22 cellular contexts compared by ENCODE assay signal in the genomic region with DNA sequence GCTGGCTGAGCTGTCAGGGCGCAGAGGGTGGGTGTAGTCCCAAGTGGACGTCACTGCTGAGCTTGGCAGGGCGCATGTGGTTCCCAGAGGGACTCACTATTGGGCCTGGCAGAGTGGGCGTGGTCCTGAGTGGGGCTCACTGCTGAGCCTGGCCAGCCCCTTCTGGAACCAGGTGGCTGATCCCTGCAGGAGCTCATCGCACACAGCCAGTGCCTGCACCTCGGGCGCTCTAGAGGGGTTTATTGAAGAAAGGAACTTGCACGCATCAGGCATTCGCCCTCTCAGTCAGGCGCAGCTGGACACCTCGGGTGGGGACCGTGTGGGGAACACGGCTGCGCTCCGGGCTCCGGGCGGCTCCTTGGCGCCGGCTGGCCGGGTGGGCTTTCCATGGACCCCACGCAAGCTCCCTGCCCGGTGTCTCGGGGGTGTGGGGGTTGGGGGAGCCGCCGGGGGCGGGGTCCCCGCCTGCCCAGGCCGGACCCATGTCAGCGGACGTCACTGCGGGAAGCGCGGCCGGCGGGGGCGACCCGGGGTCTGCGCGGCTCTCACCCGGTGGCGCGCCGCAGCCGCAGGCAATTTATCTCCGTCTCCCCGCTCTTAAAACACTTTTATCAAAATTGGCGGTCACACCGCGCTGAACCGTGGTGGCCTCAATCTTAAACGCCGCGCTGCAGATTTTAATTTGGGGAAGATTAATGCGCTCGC.
A peak's percentile ranks its signal among the peaks of the same experiment; 100 is the strongest.
DNase-seq lines count a peak whose midpoint lies in the region; TF ChIP-seq lines count a peak whose summit lies in the region.
"Had no signal": no experiment of that assay in that cellular context is flagged by ENCODE, and none has a peak within 500 bp of the region (broad histone marks: within the 10 kb centered on the region; RNA-seq: fewer than 3 reads in every experiment).

No MANE protein-coding gene starts in this region.

- peaks cover 59% of the 10 kb centered on the region for H3K27me3 Mint-ChIP-seq in nephron progenitor cell (ENCODE audit: low read depth, poor library complexity)

- H3K27ac ChIP-seq in SJCRH30 = peak overlapping the region; percentile 97
- H3K27ac ChIP-seq: breast epithelium, C4-2B, esophagus squamous epithelium, heart right ventricle, neural progenitor cell, upper lobe of left lung had no signal

- H3K4me1 ChIP-seq in SJCRH30 = peaks cover 22% of the 10 kb centered on the region
- H3K4me1 ChIP-seq: breast epithelium, neural progenitor cell had no signal

- TF ChIP-seq CTCF in nephron progenitor cell (IDR thresholded peaks at IDR 0.05) = no peak

- peaks cover 10% of the 10 kb centered on the region; the same call in 1 of the 2 replicates for H3K9me3 ChIP-seq in SJCRH30 (replicated peaks)
- H3K9me3 ChIP-seq: esophagus squamous epithelium, heart right ventricle, upper lobe of left lung had no signal

- peaks cover 21% of the 10 kb centered on the region for H3K9me3 Mint-ChIP-seq in nephron progenitor cell

- H3K27me3 ChIP-seq in SJCRH30 = no peaks in the 10 kb centered on the region
- H3K27me3 ChIP-seq: neural progenitor cell had no signal

- H3K36me3 ChIP-seq in SJCRH30 = no peaks in the 10 kb centered on the region
- H3K36me3 ChIP-seq: breast epithelium, esophagus squamous epithelium, heart right ventricle, neural progenitor cell, upper lobe of left lung had no signal

- no peak overlapping the region for H3K4me3 Mint-ChIP-seq in nephron progenitor cell
- H3K4me3 Mint-ChIP-seq: activated CD4-positive, alpha-beta memory T cell treated with anti-CD3 and anti-CD28 coated beads for 36 hours; activated T-cell treated with anti-CD3 and anti-CD28 coated beads, Interleukin-2, amount 50 U/mL, for 4 hours; IgD-negative memory B cell; neural progenitor cell had no signal

- DNase-seq in NCI-H345 (lab: John Stamatoyannopoulos, UW) (peak; percentile 20), NCI-H345 treated with DMSO at 0.1 percent for 48 hours (lab: John Stamatoyannopoulos, UW; ENCODE audit: unreplicated experiment) (no peak), DMS79 treated with DMSO at 0.1 percent for 48 hours (lab: John Stamatoyannopoulos, UW) (peak; percentile 7), SJCRH30 (peak; percentile 98), iPS-NIHi11 (ENCODE audit: low spot score) (peak; percentile 55), nephron progenitor cell (no peak), NCI-H1436 (lab: John Stamatoyannopoulos, UW) (no peak), T1000 (lab: John Stamatoyannopoulos, UW) (no peak)
- DNase-seq: activated CD4-positive, alpha-beta memory T cell treated with anti-CD3 and anti-CD28 coated beads for 36 hours; activated T-cell treated with anti-CD3 and anti-CD28 coated beads, Interleukin-2, amount 50 U/mL, for 4 hours; DND-41; esophagus squamous epithelium; islet precursor cell; NCI-H187 treated with DMSO at 0.1 percent for 48 hours; OCI-M1; stimulated activated naive CD4-positive, alpha-beta T cell treated with Interleukin-2 at 50 U/mL for 16 hours had no signal

- H3K27ac Mint-ChIP-seq in nephron progenitor cell = no peak overlapping the region
- H3K27ac Mint-ChIP-seq: activated CD4-positive, alpha-beta memory T cell treated with anti-CD3 and anti-CD28 coated beads for 36 hours; IgD-negative memory B cell; neural progenitor cell had no signal

- peak overlapping the region; percentile 54 for H3K4me3 ChIP-seq in SJCRH30
- H3K4me3 ChIP-seq: heart right ventricle, neural progenitor cell, upper lobe of left lung had no signal

- no peaks in the 10 kb centered on the region for H3K4me1 Mint-ChIP-seq in nephron progenitor cell
- H3K4me1 Mint-ChIP-seq: IgD-negative memory B cell, neural progenitor cell had no signal

- peaks cover 5% of the 10 kb centered on the region for H3K36me3 Mint-ChIP-seq in nephron progenitor cell (ENCODE audit: low read depth)
- H3K36me3 Mint-ChIP-seq: activated CD4-positive, alpha-beta memory T cell treated with anti-CD3 and anti-CD28 coated beads for 36 hours; IgD-negative memory B cell had no signal

Comparison
In these comparisons a context has a peak if more than half of its experiments do, and no peak if none do; other contexts are left out.
1. DNase-seq: peak in NCI-H345 (single experiment), DMS79 treated with DMSO at 0.1 percent for 48 hours (single experiment), SJCRH30 (2 of 2) and iPS-NIHi11 (single experiment); none in NCI-H345 treated with DMSO at 0.1 percent for 48 hours (single experiment), nephron progenitor cell (single experiment), NCI-H1436 (single experiment) and T1000 (single experiment).